ENCODE assay signal across 17 cellular contexts in the genomic region with DNA sequence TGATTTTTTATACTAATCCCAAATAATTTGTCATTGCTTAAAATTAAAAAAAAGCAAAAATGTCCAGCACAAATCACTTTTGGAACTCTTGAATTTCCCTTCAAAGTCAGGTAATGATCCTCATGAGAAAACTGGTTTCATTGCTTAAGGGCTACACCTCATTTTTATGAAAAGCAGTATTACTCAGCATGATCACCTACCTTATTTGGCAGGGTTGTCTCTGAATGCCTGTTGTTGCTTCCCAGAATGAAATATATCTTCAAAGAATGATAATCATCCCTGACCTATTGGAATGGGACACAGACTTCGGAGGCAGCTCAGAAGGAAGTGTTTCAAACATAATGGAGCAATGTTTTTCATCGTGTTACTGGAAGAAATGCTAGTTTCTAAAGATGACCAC. TPM values are rescaled to one million over a fixed set of nuclear protein-coding genes. Genes with fewer than 3 reads are reported as not detected.
DNase-seq lines count a peak whose midpoint lies in the region; ATAC-seq, FAIRE-seq and TF ChIP-seq lines count a peak whose summit lies in the region.
"Had no signal": no experiment of that assay in that cellular context is flagged by ENCODE, and none has a peak within 500 bp of the region (broad histone marks: within the 10 kb centered on the region; RNA-seq: fewer than 3 reads in every experiment).

No MANE protein-coding gene starts in this region.

- no peaks in the 10 kb centered on the region for H3K9me2 ChIP-seq in GM23248 (ENCODE audit: insufficient read depth)

- ATAC-seq in RWPE2 (ENCODE audit: low read depth) = peak; percentile 88
- peak; percentile 78 for ATAC-seq in foreskin keratinocyte
- ATAC-seq in GM21737 (IDR thresholded peaks at IDR 0.05; ENCODE audit: unreplicated experiment) = no peak
- no peak for ATAC-seq in HG03139 (IDR thresholded peaks at IDR 0.05; ENCODE audit: unreplicated experiment)
- ATAC-seq: Panc1, Right ventricle myocardium inferior had no signal

- DNase-seq in GM23248 = peak; percentile 7
- DNase-seq in RWPE2 (ENCODE audit: low spot score) = no peak
- DNase-seq in foreskin keratinocyte = peak; percentile 80 to 90
- no peak for DNase-seq in urothelium cell line (ENCODE audit: low spot score)
- DNase-seq in activated CD8-positive, alpha-beta memory T cell treated with anti-CD3 and anti-CD28 coated beads for 24 hours = no peak
- DNase-seq: ACHN; C1 segment of cervical spinal cord; CD8-positive, alpha-beta memory T cell; H7; NCI-H1417 treated with DMSO at 0.1 percent for 48 hours; NCI-H187 treated with DMSO at 0.1 percent for 48 hours; NCI-H2171; NCI-H526 had no signal

- H3K9ac ChIP-seq in GM23248 = no peak overlapping the region

- no peak for TF ChIP-seq CTCF in RWPE2 (IDR thresholded peaks at IDR 0.05; ENCODE audit: poor library complexity, severe bottlenecking)
- no peak for TF ChIP-seq CTCF in foreskin keratinocyte (conservative IDR thresholded peaks at IDR 0.05)

- H3K27me3 ChIP-seq in GM23248 (replicated peaks; ENCODE audit: insufficient read depth) = no peaks in the 10 kb centered on the region
- no peaks in the 10 kb centered on the region for H3K27me3 ChIP-seq in RWPE2 (ENCODE audit: insufficient read depth, poor library complexity, severe bottlenecking)
- H3K27me3 ChIP-seq in foreskin keratinocyte = no peaks in the 10 kb centered on the region

- in situ Hi-C loops in GM23248 (cut with MboI) = no loop called here

- H4K20me1 ChIP-seq in GM23248 (ENCODE audit: insufficient read depth) = no peaks in the 10 kb centered on the region

- H3K36me3 ChIP-seq in GM23248 (ENCODE audit: low read depth) (no peaks in the 10 kb centered on the region), RWPE2 (ENCODE audit: low read depth) (no peaks in the 10 kb centered on the region)

- no peaks in the 10 kb centered on the region; the same call in 1 of the 2 replicates for H3K79me2 ChIP-seq in GM23248 (ENCODE audit: insufficient read depth)

- peak; percentile 30 for FAIRE-seq in urothelium cell line (lab: Jason Lieb, UNC)

- WGBS in GM23248 (ENCODE audit: low coverage in 1 of 2, low lambda C conversion rate in 2 of 2, missing lambda C conversion rate in 2 of 2), 2 experiments = 95 to 100% methylated on average over 2 of the region's 2 CpGs

- H3K9me3 ChIP-seq in GM23248 (ENCODE audit: low read depth) = no peaks in the 10 kb centered on the region
- H3K9me3 ChIP-seq in RWPE2 (ENCODE audit: severe bottlenecking) = no peaks in the 10 kb centered on the region

- H3K4me1 ChIP-seq in GM23248 (ENCODE audit: insufficient read depth) (peaks cover 7% of the 10 kb centered on the region; the same call in 1 of the 2 replicates), RWPE2 (ENCODE audit: insufficient read depth, poor library complexity, severe bottlenecking) (peaks cover 38% of the 10 kb centered on the region), foreskin keratinocyte (peaks cover 48% of the 10 kb centered on the region)

- no peak overlapping the region for H2AFZ ChIP-seq in GM23248

- H3K4me3 ChIP-seq in GM23248 (no peak overlapping the region), RWPE2 (ENCODE audit: severe bottlenecking) (no peak overlapping the region)

- H3K27ac ChIP-seq in GM23248 (no peak overlapping the region), RWPE2 (ENCODE audit: poor library complexity, severe bottlenecking) (peak overlapping the region; percentile 53), foreskin keratinocyte (peak overlapping the region; percentile 93)

- H3F3A ChIP-seq in GM23248 (ENCODE audit: insufficient read depth) = no peaks in the 10 kb centered on the region

- H3K4me2 ChIP-seq in GM23248 (ENCODE audit: unreplicated experiment) = peak overlapping the region; percentile 4

RNA-seq across cellular contexts. Expression of a gene that starts 29.6 kb away (rescaled TPM):
- total RNA-seq in GM23248 (2014; rRNA removed; shearing (Covaris generic)) = 11.6 and 20.0 TPM in 2 replicates
- polyA plus RNA-seq in GM23248 (2016; fragmentation: Nextera tagmentation; extraction: Ambion mirVana) = 15.3 and 16.7 TPM in 2 replicates
- 37.7 and 40.3 TPM in 2 replicates for total RNA-seq in foreskin keratinocyte
- polyA plus RNA-seq in foreskin keratinocyte = 36.6 and 41.1 TPM in 2 replicates

Comparison
In these comparisons a context has a peak if more than half of its experiments do, and no peak if none do; other contexts are left out.
1. DNase-seq: peak in GM23248 (single experiment) and foreskin keratinocyte (2 of 2); none in RWPE2 (single experiment), urothelium cell line (single experiment) and activated CD8-positive, alpha-beta memory T cell treated with anti-CD3 and anti-CD28 coated beads for 24 hours (single experiment).
2. ATAC-seq: peak in RWPE2 (single experiment) and foreskin keratinocyte (single experiment); none in GM21737 (single experiment) and HG03139 (single experiment).